In the genomic region with DNA sequence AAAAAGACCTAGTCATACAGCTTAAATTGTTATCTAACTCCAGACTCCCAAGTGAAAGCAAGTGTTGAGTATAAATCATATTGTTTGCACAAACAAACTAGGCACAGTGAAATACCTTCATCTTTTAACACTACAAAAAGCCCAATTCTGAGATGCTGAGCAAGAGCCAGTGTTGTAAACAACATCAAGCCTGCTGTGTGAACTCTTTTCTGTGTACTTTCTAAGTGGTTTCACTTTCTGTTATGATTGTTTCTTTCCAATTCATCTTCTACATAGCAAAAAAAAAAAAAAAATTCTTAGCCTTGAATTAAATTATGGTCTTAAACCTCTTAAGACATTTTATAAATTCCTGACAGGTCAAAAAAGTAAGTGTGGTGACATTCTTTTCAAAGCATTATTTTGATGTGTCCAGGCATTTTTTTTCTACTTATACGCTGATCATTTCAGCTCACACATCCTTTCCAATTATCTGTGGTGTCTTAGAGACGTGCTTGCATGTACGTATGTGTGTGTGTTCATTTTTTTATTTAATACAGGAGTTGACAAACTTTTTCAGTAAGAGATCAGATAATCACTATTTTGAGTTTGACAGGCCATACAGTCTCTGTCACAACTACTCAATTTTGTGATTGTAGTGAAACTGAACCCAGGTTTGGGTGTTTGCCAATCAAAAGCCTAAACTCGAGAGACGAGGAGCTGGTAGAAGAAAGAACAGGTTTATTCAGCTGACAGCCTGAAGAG, we compare ENCODE assay signal across 13 cellular contexts.
DNase-seq lines count a peak whose midpoint lies in the region; ATAC-seq and TF ChIP-seq lines count a peak whose summit lies in the region.
"Had no signal": no experiment of that assay in that cellular context is flagged by ENCODE, and none has a peak within 500 bp of the region (broad histone marks: within the 10 kb centered on the region; RNA-seq: fewer than 3 reads in every experiment).

No MANE protein-coding gene starts in this region.

- no peaks in the 10 kb centered on the region for H3K4me1 ChIP-seq in A673 (ENCODE audit: insufficient read depth, low read length, poor library complexity, severe bottlenecking)
- peaks cover 6% of the 10 kb centered on the region for H3K4me1 ChIP-seq in adipocyte (ENCODE audit: control insufficient read depth, insufficient read depth, low read length)
- no peaks in the 10 kb centered on the region for H3K4me1 ChIP-seq in mesenchymal stem cell (ENCODE audit: control insufficient read depth, insufficient read depth, low read depth, low read length)
- no peaks in the 10 kb centered on the region for H3K4me1 ChIP-seq in HAP-1

- H2BK12ac ChIP-seq in mesenchymal stem cell (ENCODE audit: low read length in 2 of 2) = no peak overlapping the region

- H2AFZ ChIP-seq in mesenchymal stem cell (ENCODE audit: low read depth, low read length) = no peak overlapping the region

- H3K36me3 ChIP-seq in A673 (ENCODE audit: insufficient read depth, low read length, poor library complexity, severe bottlenecking) (no peaks in the 10 kb centered on the region), adipocyte (ENCODE audit: control insufficient read depth, insufficient read depth, low read length, severe bottlenecking) (no peaks in the 10 kb centered on the region), mesenchymal stem cell (ENCODE audit: control insufficient read depth in 1 of 2, insufficient read depth in 2 of 2, low read depth in 1 of 2, low read length in 2 of 2) (no peaks in the 10 kb centered on the region), HAP-1 (replicated peaks) (no peaks in the 10 kb centered on the region)
- H3K36me3 ChIP-seq: cardiac muscle cell had no signal

- no peaks in the 10 kb centered on the region for H3K79me1 ChIP-seq in mesenchymal stem cell (replicated peaks; ENCODE audit: low read length, poor library complexity, severe bottlenecking)

- H3K23ac ChIP-seq in mesenchymal stem cell (ENCODE audit: low read length in 2 of 2) = no peak overlapping the region

- CTCF ChIA-PET in A673 (lab: Charles Lee) = interaction anchor here (1.2 kb wide), 2 partner anchors 219 to 361 kb away, joined by 7 to 8 read pairs; no protein-coding TSS in a partner anchor

- ATAC-seq in GM21526 (IDR thresholded peaks at IDR 0.05; ENCODE audit: low FRiP score, unreplicated experiment) = no peak
- ATAC-seq in stimulated activated effector memory CD8-positive, alpha-beta T cell treated with anti-CD3 and anti-CD28 coated beads, Interleukin-12 subunit alpha, Interleukin-12 subunit beta, amount 100 ng/mL, for 72 hours = no peak
- ATAC-seq: activated CD8-positive, alpha-beta T cell treated with anti-CD3 and anti-CD28 coated beads for 36 hours had no signal

- no peak overlapping the region for H3K27ac ChIP-seq in A673 (ENCODE audit: low read depth, low read length, poor library complexity, severe bottlenecking)
- H3K27ac ChIP-seq in mesenchymal stem cell (ENCODE audit: low read length, poor library complexity, severe bottlenecking) = no peak overlapping the region
- H3K27ac ChIP-seq: cardiac muscle cell, HL-60 had no signal

- H4K91ac ChIP-seq in mesenchymal stem cell (ENCODE audit: low read length) = no peak overlapping the region

- H3K9me3 ChIP-seq in A673 (ENCODE audit: low read depth, low read length, poor library complexity, severe bottlenecking) (no peaks in the 10 kb centered on the region), adipocyte (ENCODE audit: control insufficient read depth, low read length) (no peaks in the 10 kb centered on the region), mesenchymal stem cell (ENCODE audit: control insufficient read depth, low read length) (no peaks in the 10 kb centered on the region), HAP-1 (no peaks in the 10 kb centered on the region)

- no peaks in the 10 kb centered on the region for H3K4me1 Mint-ChIP-seq in stimulated activated effector memory CD8-positive, alpha-beta T cell treated with anti-CD3 and anti-CD28 coated beads, Interleukin-12 subunit alpha, Interleukin-12 subunit beta, amount 100 ng/mL, for 72 hours

- H2BK120ac ChIP-seq in mesenchymal stem cell (ENCODE audit: low read depth, low read length) = no peak overlapping the region

- H2AK5ac ChIP-seq in mesenchymal stem cell (ENCODE audit: low read length, severe bottlenecking) = no peak overlapping the region

- 75% methylated on average over 2 of the region's 5 CpGs for whole genome bisulfite sequencing in mesenchymal stem cell

- no peaks in the 10 kb centered on the region for H3K36me3 Mint-ChIP-seq in stimulated activated effector memory CD8-positive, alpha-beta T cell treated with anti-CD3 and anti-CD28 coated beads, Interleukin-12 subunit alpha, Interleukin-12 subunit beta, amount 100 ng/mL, for 72 hours

- no peak overlapping the region for H3K4ac ChIP-seq in mesenchymal stem cell (ENCODE audit: low read depth in 1 of 2, low read length in 2 of 2)

- DNase-seq in A673 (ENCODE audit: low spot score) = no peak
- DNase-seq in HS-5 (ENCODE audit: low read depth) = peak; percentile 19
- DNase-seq in adipocyte (ENCODE audit: low read depth) = no peak
- DNase-seq in mesenchymal stem cell = peak; percentile 7
- no peak for DNase-seq in HAP-1 (ENCODE audit: low spot score in 2 of 2)
- no peak for DNase-seq in COR-L47 (lab: John Stamatoyannopoulos, UW)
- DNase-seq in stimulated activated effector memory CD8-positive, alpha-beta T cell treated with anti-CD3 and anti-CD28 coated beads, Interleukin-12 subunit alpha, Interleukin-12 subunit beta, amount 100 ng/mL, for 72 hours (ENCODE audit: low spot score in 2 of 2) = no peak
- DNase-seq: activated effector memory CD4-positive, alpha-beta T cell treated with Interleukin-2 at 50 U/mL for 16 hours; DMS79 had no signal

- in situ Hi-C loops in HAP-1 (cut with MboI; ENCODE audit: low sequenced_read_pairs) = no loop called here

- H4K8ac ChIP-seq in mesenchymal stem cell (ENCODE audit: low read length) = no peak overlapping the region

- H3K4me3 ChIP-seq in A673 (ENCODE audit: low read depth, low read length, poor library complexity, severe bottlenecking) = peak overlapping the region; percentile 13
- H3K4me3 ChIP-seq in adipocyte (ENCODE audit: low read length) = peak overlapping the region; percentile 79
- peak overlapping the region in 1 of 2 experiments; percentile 85 for H3K4me3 ChIP-seq in mesenchymal stem cell (ENCODE audit: insufficient read depth in 1 of 2, low read depth in 1 of 2, low read length in 2 of 2)
- H3K4me3 ChIP-seq in HAP-1 = no peak overlapping the region
- H3K4me3 ChIP-seq: cardiac muscle cell had no signal

- H2BK15ac ChIP-seq in mesenchymal stem cell (ENCODE audit: low read depth, poor library complexity, severe bottlenecking) = no peak overlapping the region

- peaks cover 3% of the 10 kb centered on the region for H3K9me3 Mint-ChIP-seq in stimulated activated effector memory CD8-positive, alpha-beta T cell treated with anti-CD3 and anti-CD28 coated beads, Interleukin-12 subunit alpha, Interleukin-12 subunit beta, amount 100 ng/mL, for 72 hours

- no peak overlapping the region for H3K18ac ChIP-seq in mesenchymal stem cell (ENCODE audit: low read depth in 1 of 2, low read length in 2 of 2)

- no peak overlapping the region for H2BK5ac ChIP-seq in mesenchymal stem cell (ENCODE audit: low read depth, low read length, poor library complexity, severe bottlenecking)

- H3K4me3 Mint-ChIP-seq in stimulated activated effector memory CD8-positive, alpha-beta T cell treated with anti-CD3 and anti-CD28 coated beads, Interleukin-12 subunit alpha, Interleukin-12 subunit beta, amount 100 ng/mL, for 72 hours = no peak overlapping the region
- H3K4me3 Mint-ChIP-seq: activated CD8-positive, alpha-beta T cell treated with anti-CD3 and anti-CD28 coated beads for 36 hours had no signal

- H3K9ac ChIP-seq in adipocyte (ENCODE audit: low read length) (no peak overlapping the region), mesenchymal stem cell (ENCODE audit: low read length) (peak overlapping the region; percentile 78)

- no peak overlapping the region for H3K14ac ChIP-seq in mesenchymal stem cell (ENCODE audit: low read length in 2 of 2)

- no TSS peak for BruUV-seq in A673 (replicated peaks; lab: Mats Ljungman, UMichigan)

- H3K27me3 ChIP-seq in A673 (replicated peaks; ENCODE audit: insufficient read depth, low read depth, low read length, poor library complexity) (no peaks in the 10 kb centered on the region), adipocyte (replicated peaks; ENCODE audit: control insufficient read depth, insufficient read depth, low read length) (no peaks in the 10 kb centered on the region), mesenchymal stem cell (ENCODE audit: control insufficient read depth in 1 of 2, insufficient read depth in 1 of 2, low read length in 2 of 2) (no peaks in the 10 kb centered on the region), HAP-1 (ENCODE audit: low read depth) (no peaks in the 10 kb centered on the region)
- H3K27me3 ChIP-seq: cardiac muscle cell had no signal

- no peak overlapping the region for H3K4me2 ChIP-seq in mesenchymal stem cell (ENCODE audit: low read length, poor library complexity, severe bottlenecking)

- no peak overlapping the region for H3K27ac Mint-ChIP-seq in stimulated activated effector memory CD8-positive, alpha-beta T cell treated with anti-CD3 and anti-CD28 coated beads, Interleukin-12 subunit alpha, Interleukin-12 subunit beta, amount 100 ng/mL, for 72 hours
- H3K27ac Mint-ChIP-seq: activated CD8-positive, alpha-beta T cell treated with anti-CD3 and anti-CD28 coated beads for 36 hours had no signal

- POLR2A ChIA-PET in A673 (lab: Charles Lee; ENCODE audit: low non-redundant PET) = no interaction called here

- no peak for TF ChIP-seq CTCF in A673 (conservative IDR thresholded peaks at IDR 0.05; ENCODE audit: low read depth, low read length)

- intact Hi-C loops in A673 (cut with micrococcal nuclease; ENCODE audit: unreplicated experiment) = no loop called here

Comparison
In these comparisons a context has a peak if more than half of its experiments do, and no peak if none do; other contexts are left out.
1. DNase-seq: peak in HS-5 (single experiment) and mesenchymal stem cell (single experiment); none in A673 (single experiment), adipocyte (single experiment), HAP-1 (0 of 2), COR-L47 (single experiment) and stimulated activated effector memory CD8-positive, alpha-beta T cell treated with anti-CD3 and anti-CD28 coated beads, Interleukin-12 subunit alpha, Interleukin-12 subunit beta, amount 100 ng/mL, for 72 hours (0 of 2).